32 cellular contexts compared by ENCODE assay signal in genomic region chr1:115647000-115647399, GRCh38. TPM values are rescaled to one million over a fixed set of nuclear protein-coding genes. Genes with fewer than 3 reads are reported as not detected.
DNase-seq lines count a peak whose midpoint lies in the region; ATAC-seq and TF ChIP-seq lines count a peak whose summit lies in the region.
"Had no signal": no experiment of that assay in that cellular context is flagged by ENCODE, and none has a peak within 500 bp of the region (broad histone marks: within the 10 kb centered on the region; RNA-seq: fewer than 3 reads in every experiment).

No MANE protein-coding gene starts in this region.

- intact Hi-C loops in OCI-LY7 (cut with micrococcal nuclease; ENCODE audit: unreplicated experiment): no loop called here

- no peaks in the 10 kb centered on the region for H3K9me3 Mint-ChIP-seq in activated CD8-positive, alpha-beta T cell treated with anti-CD3 and anti-CD28 coated beads, Interleukin-2, amount 10 ng/mL, durations not matched to agents 7 days and 5 days (ENCODE audit: insufficient read depth)
- H3K9me3 Mint-ChIP-seq: activated B cell treated with CpG ODN at 0.5 μM for 24 hours; activated naive CD4-positive, alpha-beta T cell treated with anti-CD3 and anti-CD28 coated beads, Interleukin-2, amount 50 U/mL, for 72 hours; CD8-positive, alpha-beta T cell; stimulated activated naive B cell treated with anti-CD40 and anti-IgM and Interleukin-4, amounts not matched to agents 10 μg/mL and 1 μg/mL and 100 μg/mL, for 72 hours had no signal

- H2AFZ ChIP-seq in OCI-LY7 (ENCODE audit: low read length): no peak overlapping the region

- H3K4me3 Mint-ChIP-seq in activated CD8-positive, alpha-beta T cell treated with anti-CD3 and anti-CD28 coated beads, Interleukin-2, amount 10 ng/mL, durations not matched to agents 7 days and 5 days: no peak overlapping the region
- H3K4me3 Mint-ChIP-seq: activated B cell treated with CpG ODN at 0.5 μM for 24 hours; CD8-positive, alpha-beta T cell; naive thymus-derived CD8-positive, alpha-beta T cell; stimulated activated naive B cell treated with anti-CD40 and anti-IgM and Interleukin-4, amounts not matched to agents 10 μg/mL and 1 μg/mL and 100 μg/mL, for 72 hours had no signal

- no peaks in the 10 kb centered on the region for H3K27me3 Mint-ChIP-seq in activated CD8-positive, alpha-beta T cell treated with anti-CD3 and anti-CD28 coated beads, Interleukin-2, amount 10 ng/mL, durations not matched to agents 7 days and 5 days (ENCODE audit: low read depth)
- H3K27me3 Mint-ChIP-seq: stimulated activated naive B cell treated with anti-CD40 and anti-IgM and Interleukin-4, amounts not matched to agents 10 μg/mL and 1 μg/mL and 100 μg/mL, for 72 hours had no signal

- no peak overlapping the region for H3K4me2 ChIP-seq in OCI-LY7 (ENCODE audit: low read length)
- H3K4me2 ChIP-seq: A549 had no signal

- no peaks in the 10 kb centered on the region for H3K9me2 ChIP-seq in OCI-LY7 (ENCODE audit: insufficient read depth, low read length)

- POLR2A ChIA-PET in OCI-LY7 (lab: Charles Lee): interaction anchor here (1.1 kb wide), 1 partner anchor 95 kb away, joined by 3 read pairs; no protein-coding TSS in a partner anchor
- POLR2A ChIA-PET in activated CD8-positive, alpha-beta T cell treated with anti-CD3 and anti-CD28 coated beads, Interleukin-2, amount 10 ng/mL, durations not matched to agents 7 days and 5 days (lab: Charles Lee): no interaction called here

- no peaks in the 10 kb centered on the region for H3K79me2 ChIP-seq in OCI-LY7 (ENCODE audit: insufficient read depth, low read depth, low read length)

- no peak for TF ChIP-seq CTCF in cardiac fibroblast (IDR thresholded peaks at IDR 0.05; ENCODE audit: low read depth, low read length)
- no peak for TF ChIP-seq CTCF in OCI-LY7 (conservative IDR thresholded peaks at IDR 0.05; ENCODE audit: low read length)

- H3K27ac Mint-ChIP-seq in activated CD8-positive, alpha-beta T cell treated with anti-CD3 and anti-CD28 coated beads, Interleukin-2, amount 10 ng/mL, durations not matched to agents 7 days and 5 days: no peak overlapping the region
- H3K27ac Mint-ChIP-seq: activated B cell treated with CpG ODN at 0.5 μM for 24 hours; activated naive CD4-positive, alpha-beta T cell treated with anti-CD3 and anti-CD28 coated beads, Interleukin-2, amount 50 U/mL, for 72 hours; CD8-positive, alpha-beta T cell; naive thymus-derived CD8-positive, alpha-beta T cell; stimulated activated naive B cell treated with anti-CD40 and anti-IgM and Interleukin-4, amounts not matched to agents 10 μg/mL and 1 μg/mL and 100 μg/mL, for 72 hours had no signal

- no peak for ATAC-seq in HG03442 (IDR thresholded peaks at IDR 0.05; ENCODE audit: unreplicated experiment)
- ATAC-seq in HG02610 (IDR thresholded peaks at IDR 0.05; ENCODE audit: unreplicated experiment): no peak
- no peak for ATAC-seq in activated CD8-positive, alpha-beta T cell treated with anti-CD3 and anti-CD28 coated beads, Interleukin-2, amount 10 ng/mL, durations not matched to agents 7 days and 5 days
- ATAC-seq: A549; esophagus mucosa; gastrocnemius medialis; Right ventricle myocardium inferior; stimulated activated naive B cell treated with anti-CD40 and anti-IgM and Interleukin-4, amounts not matched to agents 10 μg/mL and 1 μg/mL and 100 μg/mL, for 72 hours had no signal

- peaks cover 8% of the 10 kb centered on the region for H3K36me3 Mint-ChIP-seq in activated CD8-positive, alpha-beta T cell treated with anti-CD3 and anti-CD28 coated beads, Interleukin-2, amount 10 ng/mL, durations not matched to agents 7 days and 5 days (ENCODE audit: low read depth)
- H3K36me3 Mint-ChIP-seq: activated naive CD4-positive, alpha-beta T cell treated with anti-CD3 and anti-CD28 coated beads, Interleukin-2, amount 50 U/mL, for 72 hours; CD8-positive, alpha-beta T cell; naive thymus-derived CD8-positive, alpha-beta T cell; stimulated activated naive B cell treated with anti-CD40 and anti-IgM and Interleukin-4, amounts not matched to agents 10 μg/mL and 1 μg/mL and 100 μg/mL, for 72 hours had no signal

- no peaks in the 10 kb centered on the region for H3K9me3 ChIP-seq in OCI-LY7 (ENCODE audit: low read length)
- H3K9me3 ChIP-seq: A549, ascending aorta, gastrocnemius medialis, spleen had no signal

- H3K4me3 ChIP-seq in cardiac fibroblast (replicated peaks in 1 of 2; ENCODE audit: low read depth in 2 of 2, low read length in 2 of 2) (no peak overlapping the region), OCI-LY7 (ENCODE audit: low read depth, low read length, poor library complexity, severe bottlenecking) (no peak overlapping the region)
- H3K4me3 ChIP-seq: A549, ascending aorta, gastrocnemius medialis, spleen had no signal

- peak; percentile 60 for DNase-seq in CMK (ENCODE audit: low read depth)
- DNase-seq in M059J (ENCODE audit: low read depth): peak; percentile 76
- DNase-seq in cardiac fibroblast (ENCODE audit: low read depth in 2 of 2): peak; percentile 27 to 51
- DNase-seq in kidney tubule cell (ENCODE audit: low spot score): peak; percentile 50
- no peak for DNase-seq in OCI-LY7 (ENCODE audit: low spot score)
- no peak for DNase-seq in activated CD8-positive, alpha-beta T cell treated with anti-CD3 and anti-CD28 coated beads, Interleukin-2, amount 10 ng/mL, durations not matched to agents 7 days and 5 days
- DNase-seq: activated B cell treated with CpG ODN at 0.5 μM for 24 hours; activated CD4-positive, alpha-beta T cell treated with anti-CD3 and anti-CD28 coated beads, Interleukin-2, amount 50 U/mL, for 4 hours; activated CD8-positive, alpha-beta memory T cell treated with anti-CD3 and anti-CD28 coated beads, Interleukin-2, amount 50 U/mL, for 4 hours; CD8-positive, alpha-beta T cell; DMS79 treated with DMSO at 0.1 percent for 48 hours; effector memory CD4-positive, alpha-beta T cell; gastrocnemius medialis; GOT3; Karpas-422; kidney glomerular epithelial cell; NCI-H1048; NCI-H187 treated with DMSO at 0.1 percent for 48 hours; NCI-H226; NCI-H774; retina; spleen; stimulated activated CD4-positive, alpha-beta T cell treated with anti-CD3 and anti-CD28 coated beads, Interleukin-4, amount 100 ng/mL, for 1 hour; stimulated activated naive B cell treated with anti-CD40 and anti-IgM and Interleukin-4, amounts not matched to agents 10 μg/mL and 1 μg/mL and 100 μg/mL, for 72 hours had no signal

- H3K4me1 Mint-ChIP-seq in activated CD8-positive, alpha-beta T cell treated with anti-CD3 and anti-CD28 coated beads, Interleukin-2, amount 10 ng/mL, durations not matched to agents 7 days and 5 days (ENCODE audit: low read depth): peaks cover 16% of the 10 kb centered on the region

- CTCF ChIA-PET in OCI-LY7 (lab: Charles Lee; ENCODE audit: unreplicated experiment): no interaction called here
- CTCF ChIA-PET in activated CD8-positive, alpha-beta T cell treated with anti-CD3 and anti-CD28 coated beads, Interleukin-2, amount 10 ng/mL, durations not matched to agents 7 days and 5 days (lab: Charles Lee): no interaction called here

- H4K20me1 ChIP-seq in OCI-LY7 (ENCODE audit: insufficient read depth, low read length): no peaks in the 10 kb centered on the region

- H3K36me3 ChIP-seq in OCI-LY7 (ENCODE audit: insufficient read depth, low read length): no peaks in the 10 kb centered on the region
- H3K36me3 ChIP-seq: ascending aorta, gastrocnemius medialis had no signal

- no peak overlapping the region for H3K27ac ChIP-seq in OCI-LY7 (ENCODE audit: low read depth, low read length, poor library complexity, severe bottlenecking)
- H3K27ac ChIP-seq: A549, ascending aorta, gastrocnemius medialis, spleen had no signal

- H3K4me1 ChIP-seq in OCI-LY7 (ENCODE audit: insufficient read depth, low read length, poor library complexity, severe bottlenecking): no peaks in the 10 kb centered on the region

- BruUV-seq in OCI-LY7 (replicated peaks; lab: Mats Ljungman, UMichigan): no TSS peak

RNA-seq across cellular contexts. Expression of gene VANGL1, which starts 5.2 kb away (rescaled TPM):
- total RNA-seq in M059J (2014; rRNA removed; shearing (Covaris generic)): 14.3 and 24.5 TPM in 2 replicates
- not detected in 2 replicates for total RNA-seq in OCI-LY7 (2014; rRNA removed; shearing (Covaris generic))
- total RNA-seq in OCI-LY7 (2022): 1.2 TPM in 2 replicates
- total RNA-seq in activated CD8-positive, alpha-beta T cell treated with anti-CD3 and anti-CD28 coated beads, Interleukin-2, amount 10 ng/mL, durations not matched to agents 7 days and 5 days: 10 to 100 TPM; 14.1 to 14.8 TPM

Comparison
In these comparisons a context has a peak if more than half of its experiments do, and no peak if none do; other contexts are left out.
1. DNase-seq: peak in CMK (single experiment), M059J (single experiment), cardiac fibroblast (2 of 2) and kidney tubule cell (single experiment); none in OCI-LY7 (single experiment) and activated CD8-positive, alpha-beta T cell treated with anti-CD3 and anti-CD28 coated beads, Interleukin-2, amount 10 ng/mL, durations not matched to agents 7 days and 5 days (single experiment).